ENCODE assay signal across 20 cellular contexts in genomic region chr10:112735041-112735690, GRCh38.
A peak's percentile ranks its signal among the peaks of the same experiment; 100 is the strongest.
DNase-seq lines count a peak whose midpoint lies in the region; ATAC-seq and TF ChIP-seq lines count a peak whose summit lies in the region.
"Had no signal": no experiment of that assay in that cellular context is flagged by ENCODE, and none has a peak within 500 bp of the region (broad histone marks: within the 10 kb centered on the region; RNA-seq: fewer than 3 reads in every experiment).

No MANE protein-coding gene starts in this region.

- TF ChIP-seq CTCF in AG10803 (conservative IDR thresholded peaks at IDR 0.05; ENCODE audit: low read length) (no peak), WTC11 (IDR thresholded peaks at IDR 0.05) (no peak), left ventricle myocardium inferior (IDR thresholded peaks at IDR 0.05; ENCODE audit: borderline replicate concordance) (no peak)

- H3K4me3 ChIP-seq in AG10803 (ENCODE audit: low read length) (no peak overlapping the region), GM23248 (no peak overlapping the region), left ventricle myocardium inferior (no peak overlapping the region)
- H3K4me3 ChIP-seq: BLaER1 treated with 17β-estradiol and CSF1 and Interleukin-3, amounts not matched to agents 10 nM and 100 nM had no signal

- H3K27me3 ChIP-seq in GM23248 (replicated peaks; ENCODE audit: insufficient read depth) (no peaks in the 10 kb centered on the region), left ventricle myocardium inferior (ENCODE audit: low read depth) (no peaks in the 10 kb centered on the region)
- H3K27me3 ChIP-seq: BLaER1 treated with 17β-estradiol and CSF1 and Interleukin-3, amounts not matched to agents 10 nM and 100 nM had no signal

- H4K20me1 ChIP-seq in GM23248 (ENCODE audit: insufficient read depth) = no peaks in the 10 kb centered on the region
- H4K20me1 ChIP-seq: BLaER1 treated with 17β-estradiol and CSF1 and Interleukin-3, amounts not matched to agents 10 nM and 100 nM had no signal

- intact Hi-C loops in left ventricle myocardium inferior (cut with micrococcal nuclease) = no loop called here
- intact Hi-C loops in head of caudate nucleus (cut with DNase I) = no loop called here

- H3K9me3 Mint-ChIP-seq in WTC11 = no peaks in the 10 kb centered on the region; the same call in 1 of the 2 replicates

- peak; percentile 68 for DNase-seq in AG10803 (ENCODE audit: low read depth)
- DNase-seq in GM23248 = peak; percentile 27
- no peak for DNase-seq in WTC11 (ENCODE audit: low spot score)
- DNase-seq in fibroblast of peridontal ligament (ENCODE audit: extremely low read depth) = peak; percentile 61
- DNase-seq in left ventricle myocardium inferior = no peak
- no peak for DNase-seq in head of caudate nucleus
- DNase-seq: CD4-positive, alpha-beta T cell; NCI-H1092 treated with DMSO at 0.1 percent for 48 hours; NCI-H146; NCI-H1930; NCI-H2107; NCI-H524; NCI-H748 treated with DMSO at 0.1 percent for 48 hours; NK-92 treated with Interleukin-12 subunit alpha and Interleukin-12 subunit beta, amount 100 ng/mL, for 24 hours; PC-3; T-helper 1 cell had no signal

- peaks cover 13% of the 10 kb centered on the region; the same call in 1 of the 2 replicates for H3K4me1 ChIP-seq in GM23248 (ENCODE audit: insufficient read depth)
- peaks cover 16% of the 10 kb centered on the region for H3K4me1 ChIP-seq in left ventricle myocardium inferior

- H3K9me3 ChIP-seq in GM23248 (ENCODE audit: low read depth) (no peaks in the 10 kb centered on the region), left ventricle myocardium inferior (replicated peaks) (no peaks in the 10 kb centered on the region)

- ATAC-seq in WTC11 = no peak
- ATAC-seq in GM21390 (IDR thresholded peaks at IDR 0.05; ENCODE audit: unreplicated experiment) = no peak
- ATAC-seq: HCT116, PC-3 had no signal

- no peaks in the 10 kb centered on the region for H3K36me3 Mint-ChIP-seq in WTC11

- peaks cover 7% of the 10 kb centered on the region for H3F3A ChIP-seq in GM23248 (ENCODE audit: insufficient read depth)

- no peak overlapping the region for H3K9ac ChIP-seq in GM23248
- H3K9ac ChIP-seq: BLaER1 treated with 17β-estradiol and CSF1 and Interleukin-3, amounts not matched to agents 10 nM and 100 nM had no signal

- no peaks in the 10 kb centered on the region for H3K27me3 Mint-ChIP-seq in WTC11 (ENCODE audit: low read depth)
- H3K27me3 Mint-ChIP-seq: CD4-positive, alpha-beta T cell had no signal

- CTCF ChIA-PET in WTC11 (lab: Charles Lee) = interaction anchor here (0.7 kb wide), 1 partner anchor 1087 kb away, joined by 3 read pairs; no protein-coding TSS in a partner anchor

- H3K27ac Mint-ChIP-seq in WTC11 = peak overlapping the region; percentile 64
- H3K27ac Mint-ChIP-seq: CD4-positive, alpha-beta T cell had no signal

- in situ Hi-C loops in GM23248 (cut with MboI) = no loop called here

- H3K4me3 Mint-ChIP-seq in WTC11 = no peak overlapping the region
- H3K4me3 Mint-ChIP-seq: CD4-positive, alpha-beta T cell had no signal

- 22 to 25% methylated on average over 4 of the region's 4 CpGs for WGBS in GM23248 (ENCODE audit: low coverage in 1 of 2, low lambda C conversion rate in 2 of 2, missing lambda C conversion rate in 2 of 2), 2 experiments

- no peak overlapping the region for H2AFZ ChIP-seq in GM23248

- no peaks in the 10 kb centered on the region for H3K9me2 ChIP-seq in GM23248 (ENCODE audit: insufficient read depth)

- POLR2A ChIA-PET in WTC11 (lab: Charles Lee) = interaction anchor here (0.7 kb wide), 1 partner anchor 447 kb away, joined by 3 read pairs; no protein-coding TSS in a partner anchor

- peaks cover 43% of the 10 kb centered on the region for H3K4me1 Mint-ChIP-seq in WTC11

- H3K27ac ChIP-seq in GM23248 (no peak overlapping the region), left ventricle myocardium inferior (replicated peaks) (no peak overlapping the region)
- H3K27ac ChIP-seq: BLaER1 treated with 17β-estradiol and CSF1 and Interleukin-3, amounts not matched to agents 10 nM and 100 nM; HL-60 had no signal

- no peak overlapping the region for H3K4me2 ChIP-seq in GM23248 (ENCODE audit: unreplicated experiment)
- H3K4me2 ChIP-seq: BLaER1 treated with 17β-estradiol and CSF1 and Interleukin-3, amounts not matched to agents 10 nM and 100 nM had no signal

- no peaks in the 10 kb centered on the region for H3K79me2 ChIP-seq in GM23248 (ENCODE audit: insufficient read depth)

- H3K36me3 ChIP-seq in GM23248 (ENCODE audit: low read depth) (no peaks in the 10 kb centered on the region), left ventricle myocardium inferior (no peaks in the 10 kb centered on the region)

TF ChIP-seq in WTC11, 78 proteins besides CTCF, POLR2A, EP300 and RAD21 (continues in another document):
- TF ChIP-seq RORB (CRISPR knock-in tag; IDR thresholded peaks at IDR 0.05) (no peak), STAT6 (CRISPR knock-in tag; conservative IDR thresholded peaks at IDR 0.05; ENCODE audit: low read depth) (no peak), ZSCAN18 (CRISPR knock-in tag; IDR thresholded peaks at IDR 0.05) (no peak), PREB (CRISPR knock-in tag; IDR thresholded peaks at IDR 0.05; ENCODE audit: borderline replicate concordance) (no peak), SMAD3 (CRISPR knock-in tag; IDR thresholded peaks at IDR 0.05; ENCODE audit: borderline replicate concordance) (no peak), PRDM15 (CRISPR knock-in tag; IDR thresholded peaks at IDR 0.05) (no peak)

Comparison
In these comparisons a context has a peak if more than half of its experiments do, and no peak if none do; other contexts are left out.
1. DNase-seq: peak in AG10803 (single experiment), GM23248 (single experiment) and fibroblast of peridontal ligament (single experiment); none in WTC11 (single experiment), left ventricle myocardium inferior (single experiment) and head of caudate nucleus (0 of 42).